In the genomic region with DNA sequence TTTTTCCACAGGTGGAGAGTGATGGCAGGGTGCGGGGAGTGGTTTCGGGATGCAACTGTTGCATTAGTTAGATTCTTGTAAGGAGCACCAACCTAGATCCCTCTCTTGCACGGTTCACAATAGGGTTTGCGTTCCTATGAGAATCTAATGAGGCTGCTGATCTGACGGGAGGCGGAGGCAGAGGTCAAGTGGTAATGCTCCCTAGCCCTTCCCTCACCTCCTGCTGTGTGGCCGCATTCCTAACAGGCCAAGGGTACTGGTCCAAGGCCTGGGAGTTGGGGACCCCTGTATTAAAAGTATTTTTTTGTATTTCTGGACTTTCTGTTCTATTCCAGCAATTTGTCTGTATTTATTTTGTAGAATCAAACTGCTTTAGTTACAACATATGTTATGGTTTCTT, we compare ENCODE assay signal across 1 cellular context.
TF ChIP-seq lines count a peak whose summit lies in the region.

No MANE protein-coding gene starts in this region.

TF ChIP-seq in GM12878, 131 proteins besides CTCF, POLR2A, EP300 and RAD21:
- TF ChIP-seq NR2C2 (IDR thresholded peaks at IDR 0.05; ENCODE audit: borderline replicate concordance, control insufficient read depth, insufficient read length, low read depth) (no peak), CREM (IDR thresholded peaks at IDR 0.05; ENCODE audit: low read depth) (no peak), NRF1 (conservative IDR thresholded peaks at IDR 0.05; ENCODE audit: low read depth, low read length) (no peak), SUZ12 (IDR thresholded peaks at IDR 0.05; ENCODE audit: unreplicated experiment) (no peak), IKZF1 (conservative IDR thresholded peaks at IDR 0.05) (no peak), NBN (IDR thresholded peaks at IDR 0.05) (no peak), STAT3 (IDR thresholded peaks at IDR 0.05; ENCODE audit: low read depth, low read length) (no peak), BACH1 (IDR thresholded peaks at IDR 0.05; ENCODE audit: borderline replicate concordance) (no peak)
- TF ChIP-seq, protein P1, sequence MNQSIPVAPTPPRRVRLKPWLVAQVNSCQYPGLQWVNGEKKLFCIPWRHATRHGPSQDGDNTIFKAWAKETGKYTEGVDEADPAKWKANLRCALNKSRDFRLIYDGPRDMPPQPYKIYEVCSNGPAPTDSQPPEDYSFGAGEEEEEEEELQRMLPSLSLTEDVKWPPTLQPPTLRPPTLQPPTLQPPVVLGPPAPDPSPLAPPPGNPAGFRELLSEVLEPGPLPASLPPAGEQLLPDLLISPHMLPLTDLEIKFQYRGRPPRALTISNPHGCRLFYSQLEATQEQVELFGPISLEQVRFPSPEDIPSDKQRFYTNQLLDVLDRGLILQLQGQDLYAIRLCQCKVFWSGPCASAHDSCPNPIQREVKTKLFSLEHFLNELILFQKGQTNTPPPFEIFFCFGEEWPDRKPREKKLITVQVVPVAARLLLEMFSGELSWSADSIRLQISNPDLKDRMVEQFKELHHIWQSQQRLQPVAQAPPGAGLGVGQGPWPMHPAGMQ (IDR thresholded peaks at IDR 0.05; ENCODE audit: borderline replicate concordance), result no peak
- TF ChIP-seq, protein P2, sequence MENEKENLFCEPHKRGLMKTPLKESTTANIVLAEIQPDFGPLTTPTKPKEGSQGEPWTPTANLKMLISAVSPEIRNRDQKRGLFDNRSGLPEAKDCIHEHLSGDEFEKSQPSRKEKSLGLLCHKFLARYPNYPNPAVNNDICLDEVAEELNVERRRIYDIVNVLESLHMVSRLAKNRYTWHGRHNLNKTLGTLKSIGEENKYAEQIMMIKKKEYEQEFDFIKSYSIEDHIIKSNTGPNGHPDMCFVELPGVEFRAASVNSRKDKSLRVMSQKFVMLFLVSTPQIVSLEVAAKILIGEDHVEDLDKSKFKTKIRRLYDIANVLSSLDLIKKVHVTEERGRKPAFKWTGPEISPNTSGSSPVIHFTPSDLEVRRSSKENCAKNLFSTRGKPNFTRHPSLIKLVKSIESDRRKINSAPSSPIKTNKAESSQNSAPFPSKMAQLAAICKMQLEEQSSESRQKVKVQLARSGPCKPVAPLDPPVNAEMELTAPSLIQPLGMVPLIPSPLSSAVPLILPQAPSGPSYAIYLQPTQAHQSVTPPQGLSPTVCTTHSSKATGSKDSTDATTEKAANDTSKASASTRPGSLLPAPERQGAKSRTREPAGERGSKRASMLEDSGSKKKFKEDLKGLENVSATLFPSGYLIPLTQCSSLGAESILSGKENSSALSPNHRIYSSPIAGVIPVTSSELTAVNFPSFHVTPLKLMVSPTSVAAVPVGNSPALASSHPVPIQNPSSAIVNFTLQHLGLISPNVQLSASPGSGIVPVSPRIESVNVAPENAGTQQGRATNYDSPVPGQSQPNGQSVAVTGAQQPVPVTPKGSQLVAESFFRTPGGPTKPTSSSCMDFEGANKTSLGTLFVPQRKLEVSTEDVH (IDR thresholded peaks at IDR 0.05; ENCODE audit: low read depth, partially characterized antibody), result no peak
TF ChIP-seq in GM12878: peak in this region for 0.
